ENCODE assay signal across 11 cellular contexts in the genomic region with DNA sequence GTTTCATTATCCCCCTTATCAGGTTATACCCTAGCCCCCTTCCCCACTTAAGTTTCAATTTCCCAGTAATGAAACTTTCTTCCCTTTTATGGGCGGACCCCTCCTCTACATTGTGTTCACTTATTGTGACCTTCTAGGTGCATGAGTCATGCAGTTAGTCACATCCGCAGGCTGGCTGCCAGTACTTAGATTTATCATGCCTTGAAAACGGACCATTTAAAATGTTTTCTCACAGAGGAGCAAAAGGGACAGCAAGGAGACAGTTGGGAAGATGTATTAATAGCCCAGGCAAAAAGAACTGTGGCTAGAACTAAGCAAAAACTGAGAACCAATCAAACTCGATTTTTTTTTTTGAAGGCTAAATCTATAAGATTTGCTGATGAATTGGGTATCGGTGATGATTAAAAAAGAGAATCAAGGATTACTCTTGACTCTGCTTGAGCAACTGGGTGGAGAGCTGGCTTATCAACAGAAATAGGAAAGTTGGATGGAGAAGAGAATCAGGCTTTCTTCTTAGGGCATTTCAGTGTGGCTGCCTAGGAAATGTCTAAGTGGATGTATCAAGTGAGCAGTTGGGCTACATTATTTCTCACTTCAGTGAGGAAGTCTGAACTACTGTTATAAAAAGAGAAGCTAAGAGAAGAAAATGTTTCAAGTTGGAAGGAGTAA.
DNase-seq lines count a peak whose midpoint lies in the region; ATAC-seq and TF ChIP-seq lines count a peak whose summit lies in the region.
"Had no signal": no experiment of that assay in that cellular context is flagged by ENCODE, and none has a peak within 500 bp of the region (broad histone marks: within the 10 kb centered on the region; RNA-seq: fewer than 3 reads in every experiment).

No MANE protein-coding gene starts in this region.

- TF ChIP-seq EP300 in upper lobe of left lung (IDR thresholded peaks at IDR 0.05), result no peak

- H3K27ac ChIP-seq in brain microvascular endothelial cell (peak overlapping the region; percentile 78), upper lobe of left lung (peak overlapping the region in 1 of 4 donors; percentile 7)
- H3K27ac ChIP-seq: ovary, transverse colon had no signal

- 75 to 76% methylated on average over 5 of the region's 5 CpGs for WGBS in upper lobe of left lung, 2 donors

- H3K4me3 ChIP-seq in brain microvascular endothelial cell (ENCODE audit: low read depth, low read length), result no peak overlapping the region
- no peak overlapping the region for H3K4me3 ChIP-seq in upper lobe of left lung
- H3K4me3 ChIP-seq: ovary, transverse colon had no signal

- H3K27me3 ChIP-seq in brain microvascular endothelial cell (replicated peaks) (no peaks in the 10 kb centered on the region), upper lobe of left lung (no peaks in the 10 kb centered on the region)
- H3K27me3 ChIP-seq: ovary, transverse colon had no signal

- CTCF ChIA-PET in HEK293T (lab: Yijun Ruan, JAX), result no interaction called here

- in situ Hi-C loops in brain microvascular endothelial cell (cut with HindIII; ENCODE audit: low pct_ligation_motif_present, low sequenced_read_pairs), result no loop called here

- H3K36me3 ChIP-seq in brain microvascular endothelial cell (replicated peaks), result no peaks in the 10 kb centered on the region
- no peaks in the 10 kb centered on the region for H3K36me3 ChIP-seq in upper lobe of left lung
- H3K36me3 ChIP-seq: ovary, transverse colon had no signal

- POLR2A ChIA-PET in HEK293T (lab: Yijun Ruan, JAX), result no interaction called here

- TF ChIP-seq POLR2A in upper lobe of left lung (IDR thresholded peaks at IDR 0.05), result no peak

- peak; percentile 83 for DNase-seq in ELR (ENCODE audit: low read depth)
- peak; percentile 79 for DNase-seq in MV-4-11 (lab: John Stamatoyannopoulos, UW)
- DNase-seq in brain microvascular endothelial cell, result peak; percentile 95
- DNase-seq in kidney tubule cell (ENCODE audit: low spot score), result peak; percentile 67
- DNase-seq in HEK293T (ENCODE audit: extremely low spot score), result no peak
- DNase-seq in upper lobe of left lung, result no peak
- DNase-seq in NCI-H1436 (lab: John Stamatoyannopoulos, UW), result no peak
- no peak for DNase-seq in AML-193 (lab: John Stamatoyannopoulos, UW)
- DNase-seq: IMR-90, ovary, transverse colon had no signal

- no peak for TF ChIP-seq CTCF in brain microvascular endothelial cell (IDR thresholded peaks at IDR 0.05; ENCODE audit: low read depth, low read length, missing control alignments)
- no peak for TF ChIP-seq CTCF in upper lobe of left lung (IDR thresholded peaks at IDR 0.05)

- no peaks in the 10 kb centered on the region for H3K4me1 ChIP-seq in upper lobe of left lung
- H3K4me1 ChIP-seq: transverse colon had no signal

- ATAC-seq in upper lobe of left lung (ENCODE audit: low FRiP score in 2 of 2), result no peak

- no peaks in the 10 kb centered on the region for H3K9me3 ChIP-seq in upper lobe of left lung
- H3K9me3 ChIP-seq: ovary, transverse colon had no signal

TF ChIP-seq in HEK293T, 16 proteins besides CTCF, POLR2A, EP300 and RAD21:
- TF ChIP-seq FOXM1 (IDR thresholded peaks at IDR 0.05; ENCODE audit: borderline replicate concordance), result no peak
- TF ChIP-seq ZNF384 (IDR thresholded peaks at IDR 0.05), result no peak
- TF ChIP-seq LEF1 (IDR thresholded peaks at IDR 0.05; ENCODE audit: borderline replicate concordance), result no peak
- TF ChIP-seq ELF4 (IDR thresholded peaks at IDR 0.05), result no peak
- TF ChIP-seq ARNT (IDR thresholded peaks at IDR 0.05), result no peak
- no peak for TF ChIP-seq NFRKB (IDR thresholded peaks at IDR 0.05)
- no peak for TF ChIP-seq CTBP1 (IDR thresholded peaks at IDR 0.05; ENCODE audit: borderline replicate concordance)
- no peak for TF ChIP-seq SUZ12 (IDR thresholded peaks at IDR 0.05)
- no peak for TF ChIP-seq FOXA1 (IDR thresholded peaks at IDR 0.05)
- no peak for TF ChIP-seq BHLHE40 (IDR thresholded peaks at IDR 0.05; ENCODE audit: borderline replicate concordance)
- no peak for TF ChIP-seq L3MBTL2 (conservative IDR thresholded peaks at IDR 0.05)
- TF ChIP-seq SP1 (IDR thresholded peaks at IDR 0.05), result no peak
- TF ChIP-seq PKNOX1 (IDR thresholded peaks at IDR 0.05), result no peak
- TF ChIP-seq HDGF (IDR thresholded peaks at IDR 0.05; ENCODE audit: borderline replicate concordance), result no peak
- no peak for TF ChIP-seq TARDBP (IDR thresholded peaks at IDR 0.05)
- TF ChIP-seq FOXK2 (IDR thresholded peaks at IDR 0.05), result no peak

Comparison
In these comparisons a context has a peak if more than half of its experiments do, and no peak if none do; other contexts are left out.
1. DNase-seq: peak in ELR (single experiment), MV-4-11 (single experiment), brain microvascular endothelial cell (single experiment) and kidney tubule cell (single experiment); none in HEK293T (single experiment), upper lobe of left lung (0 of 2), NCI-H1436 (single experiment) and AML-193 (0 of 2).